9 cellular contexts compared by ENCODE assay signal in the genomic region with DNA sequence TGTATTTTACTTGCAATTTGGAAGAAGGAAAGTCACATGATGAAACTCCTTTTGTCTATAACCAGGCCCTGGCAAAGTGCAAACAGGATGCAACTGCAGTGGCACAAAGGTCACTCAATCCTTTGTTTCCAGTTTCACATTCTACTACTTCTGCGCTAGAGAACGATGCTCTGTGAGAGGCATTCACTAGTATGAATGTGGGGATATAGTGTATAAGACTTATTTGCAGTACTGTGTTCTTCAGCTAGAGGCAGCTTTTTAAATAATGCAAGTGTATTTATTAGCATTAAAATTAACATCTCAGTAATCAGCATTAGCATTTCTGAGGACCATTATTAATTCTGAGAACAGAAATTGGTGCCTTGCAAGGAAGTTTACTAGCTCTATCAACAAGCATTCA.
A peak's percentile ranks its signal among the peaks of the same experiment; 100 is the strongest.
DNase-seq lines count a peak whose midpoint lies in the region; ATAC-seq and TF ChIP-seq lines count a peak whose summit lies in the region.
"Had no signal": no experiment of that assay in that cellular context is flagged by ENCODE, and none has a peak within 500 bp of the region (broad histone marks: within the 10 kb centered on the region; RNA-seq: fewer than 3 reads in every experiment).

No MANE protein-coding gene starts in this region.

- H3K27ac Mint-ChIP-seq in activated CD4-positive, alpha-beta T cell treated with anti-CD3 and anti-CD28 coated beads, Interleukin-2, amount 10 ng/mL, durations not matched to agents 24 days and 14 days, result no peak overlapping the region
- no peak overlapping the region for H3K27ac Mint-ChIP-seq in T-helper 17 cell
- no peak overlapping the region for H3K27ac Mint-ChIP-seq in stimulated activated effector memory CD8-positive, alpha-beta T cell treated with anti-CD3 and anti-CD28 coated beads, Interleukin-12 subunit alpha, Interleukin-12 subunit beta, amount 100 ng/mL, for 72 hours

- intact Hi-C loops in activated CD4-positive, alpha-beta T cell treated with anti-CD3 and anti-CD28 coated beads, Interleukin-2, amount 10 ng/mL, durations not matched to agents 24 days and 14 days (cut with micrococcal nuclease), result no loop called here
- intact Hi-C loops in left ventricle myocardium superior (cut with micrococcal nuclease) (no loop called here), testis (cut with DNase I; ENCODE audit: low total_unique reads) (no loop called here)

- no peaks in the 10 kb centered on the region for H3K27me3 ChIP-seq in testis

- no peak for TF ChIP-seq POLR2A in testis (IDR thresholded peaks at IDR 0.05)

- peak in 2 of 3 experiments; percentile 14 to 24 for TF ChIP-seq CTCF in testis (IDR thresholded peaks at IDR 0.05)

- H3K4me1 ChIP-seq in testis, result peaks cover 7% of the 10 kb centered on the region

- no peak overlapping the region for H3K4me3 ChIP-seq in testis

- peaks cover 21% of the 10 kb centered on the region for H3K36me3 Mint-ChIP-seq in activated CD4-positive, alpha-beta T cell treated with anti-CD3 and anti-CD28 coated beads, Interleukin-2, amount 10 ng/mL, durations not matched to agents 24 days and 14 days (ENCODE audit: low read depth)
- no peaks in the 10 kb centered on the region for H3K36me3 Mint-ChIP-seq in T-helper 17 cell (ENCODE audit: low read depth)
- H3K36me3 Mint-ChIP-seq in stimulated activated effector memory CD8-positive, alpha-beta T cell treated with anti-CD3 and anti-CD28 coated beads, Interleukin-12 subunit alpha, Interleukin-12 subunit beta, amount 100 ng/mL, for 72 hours, result peaks cover 31% of the 10 kb centered on the region

- no peaks in the 10 kb centered on the region for H3K36me3 ChIP-seq in testis (ENCODE audit: low read depth, missing control alignments)

- peak; percentile 47 for DNase-seq in activated CD4-positive, alpha-beta T cell treated with anti-CD3 and anti-CD28 coated beads, Interleukin-2, amount 10 ng/mL, durations not matched to agents 24 days and 14 days
- DNase-seq in activated CD4-positive, alpha-beta T cell treated with anti-CD3 and anti-CD28 coated beads, Interleukin-2, amount 50 U/mL, for 48 hours, result no peak
- DNase-seq in T-helper 17 cell (no peak), left ventricle myocardium superior (no peak), testis (no peak)
- no peak for DNase-seq in stimulated activated effector memory CD8-positive, alpha-beta T cell treated with anti-CD3 and anti-CD28 coated beads, Interleukin-12 subunit alpha, Interleukin-12 subunit beta, amount 100 ng/mL, for 72 hours (ENCODE audit: low spot score in 2 of 2)
- no peak for DNase-seq in activated CD4-positive, CD25-positive, alpha-beta regulatory T cell (lab: John Stamatoyannopoulos, UW)
- DNase-seq: stimulated activated CD4-positive, alpha-beta T cell treated with anti-CD3 and anti-CD28 coated beads, Interleukin-1b, Interleukin-23, amount 100 ng/mL, for 48 hours had no signal

- no peaks in the 10 kb centered on the region for H3K4me1 Mint-ChIP-seq in activated CD4-positive, alpha-beta T cell treated with anti-CD3 and anti-CD28 coated beads, Interleukin-2, amount 10 ng/mL, durations not matched to agents 24 days and 14 days
- peaks cover 2% of the 10 kb centered on the region for H3K4me1 Mint-ChIP-seq in T-helper 17 cell
- no peaks in the 10 kb centered on the region for H3K4me1 Mint-ChIP-seq in stimulated activated effector memory CD8-positive, alpha-beta T cell treated with anti-CD3 and anti-CD28 coated beads, Interleukin-12 subunit alpha, Interleukin-12 subunit beta, amount 100 ng/mL, for 72 hours

- no peak overlapping the region for H3K27ac ChIP-seq in testis

- H3K27me3 Mint-ChIP-seq in activated CD4-positive, alpha-beta T cell treated with anti-CD3 and anti-CD28 coated beads, Interleukin-2, amount 10 ng/mL, durations not matched to agents 24 days and 14 days, result no peaks in the 10 kb centered on the region
- no peaks in the 10 kb centered on the region for H3K27me3 Mint-ChIP-seq in T-helper 17 cell

- H3K9me3 Mint-ChIP-seq in activated CD4-positive, alpha-beta T cell treated with anti-CD3 and anti-CD28 coated beads, Interleukin-2, amount 10 ng/mL, durations not matched to agents 24 days and 14 days, result no peaks in the 10 kb centered on the region
- no peaks in the 10 kb centered on the region for H3K9me3 Mint-ChIP-seq in stimulated activated effector memory CD8-positive, alpha-beta T cell treated with anti-CD3 and anti-CD28 coated beads, Interleukin-12 subunit alpha, Interleukin-12 subunit beta, amount 100 ng/mL, for 72 hours

- peak; percentile 37 for ATAC-seq in T-helper 17 cell
- peak; percentile 52 for ATAC-seq in left ventricle myocardium superior
- no peak for ATAC-seq in HG02763 (IDR thresholded peaks at IDR 0.05; ENCODE audit: unreplicated experiment)
- ATAC-seq in stimulated activated effector memory CD8-positive, alpha-beta T cell treated with anti-CD3 and anti-CD28 coated beads, Interleukin-12 subunit alpha, Interleukin-12 subunit beta, amount 100 ng/mL, for 72 hours, result no peak

- 20 to 21% methylated on average over 2 of the region's 2 CpGs for WGBS in testis, 2 donors

- no peak overlapping the region for H3K4me3 Mint-ChIP-seq in activated CD4-positive, alpha-beta T cell treated with anti-CD3 and anti-CD28 coated beads, Interleukin-2, amount 10 ng/mL, durations not matched to agents 24 days and 14 days
- no peak overlapping the region for H3K4me3 Mint-ChIP-seq in T-helper 17 cell
- H3K4me3 Mint-ChIP-seq in stimulated activated effector memory CD8-positive, alpha-beta T cell treated with anti-CD3 and anti-CD28 coated beads, Interleukin-12 subunit alpha, Interleukin-12 subunit beta, amount 100 ng/mL, for 72 hours, result no peak overlapping the region

- H3K9me3 ChIP-seq in T-helper 17 cell (ENCODE audit: control insufficient read depth, low read length, poor library complexity, severe bottlenecking) (no peaks in the 10 kb centered on the region), testis (no peaks in the 10 kb centered on the region)

Comparison
In these comparisons a context has a peak if more than half of its experiments do, and no peak if none do; other contexts are left out.
1. ATAC-seq: peak in T-helper 17 cell (single experiment) and left ventricle myocardium superior (single experiment); none in HG02763 (single experiment) and stimulated activated effector memory CD8-positive, alpha-beta T cell treated with anti-CD3 and anti-CD28 coated beads, Interleukin-12 subunit alpha, Interleukin-12 subunit beta, amount 100 ng/mL, for 72 hours (single experiment).